Comparison of ENCODE assay signal across 8 cellular contexts in the genomic region with DNA sequence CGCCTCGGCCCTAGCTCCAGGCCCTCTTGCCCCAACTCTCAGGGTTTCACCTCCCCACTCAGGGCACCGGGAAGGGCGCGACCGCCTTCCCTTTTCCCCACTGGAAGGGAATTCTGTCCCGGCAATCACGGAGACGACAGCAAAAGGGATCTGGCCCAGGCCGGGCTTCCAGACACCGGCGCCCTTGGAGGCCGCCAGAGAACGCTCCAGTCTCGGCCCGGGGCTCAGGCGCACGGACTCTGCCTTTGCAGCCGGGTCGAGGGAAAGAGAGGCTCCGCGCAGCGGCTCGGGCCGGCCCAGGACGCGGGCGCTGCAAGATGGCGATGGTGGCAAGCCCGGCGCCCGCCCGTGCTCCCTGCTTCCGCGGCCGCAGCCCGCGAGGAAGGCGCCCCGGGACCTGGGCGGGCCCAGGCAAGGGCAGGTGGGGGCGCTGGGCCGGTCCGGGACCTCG. TPM values are rescaled to one million over a fixed set of nuclear protein-coding genes. Genes with fewer than 3 reads are reported as not detected.
DNase-seq lines count a peak whose midpoint lies in the region; ATAC-seq and TF ChIP-seq lines count a peak whose summit lies in the region.

No MANE protein-coding gene starts in this region.

- peak; percentile 27 to 62 for DNase-seq in cardiac muscle cell (ENCODE audit: low read depth in 1 of 2, low spot score in 1 of 2)
- no peak for DNase-seq in Right ventricle myocardium inferior (ENCODE audit: missing footprints)
- DNase-seq in Karpas-422: peak; percentile 79
- DNase-seq in choroid plexus epithelial cell (ENCODE audit: low read depth): peak; percentile 47
- DNase-seq in aorta: no peak
- no peak for DNase-seq in activated effector memory CD4-positive, alpha-beta T cell treated with Interleukin-2 at 50 U/mL for 16 hours
- no peak for DNase-seq in MV-4-11 (lab: John Stamatoyannopoulos, UW)

- peaks cover 14% of the 10 kb centered on the region for H3K4me1 ChIP-seq in cardiac muscle cell (ENCODE audit: low read depth)
- peaks cover 24% of the 10 kb centered on the region for H3K4me1 ChIP-seq in Karpas-422 (ENCODE audit: low read length)
- peaks cover 64% of the 10 kb centered on the region for H3K4me1 ChIP-seq in mononuclear cell (ENCODE audit: insufficient read depth, low read length)
- H3K4me1 ChIP-seq in aorta (ENCODE audit: control insufficient read depth in 1 of 2, insufficient read depth in 2 of 2, low read length in 2 of 2): peaks cover 0 to 3% of the 10 kb centered on the region in 2 donors

- peak overlapping the region; percentile 97 for H3K4me3 ChIP-seq in cardiac muscle cell
- H3K4me3 ChIP-seq in Karpas-422 (ENCODE audit: low read length): peak overlapping the region; percentile 99
- peak overlapping the region; percentile 75 for H3K4me3 ChIP-seq in choroid plexus epithelial cell (ENCODE audit: low read depth, low read length)
- peak overlapping the region; percentile 77 for H3K4me3 ChIP-seq in mononuclear cell (ENCODE audit: low read length)
- H3K4me3 ChIP-seq in aorta (ENCODE audit: low read length in 2 of 2): peak overlapping the region; percentile 76 to 82

- peak overlapping the region; percentile 99 for H3K9ac ChIP-seq in Karpas-422 (ENCODE audit: low read length)

- peaks cover 52% of the 10 kb centered on the region for H3K79me2 ChIP-seq in Karpas-422 (ENCODE audit: low read length)

- no peak for TF ChIP-seq CTCF in cardiac muscle cell (IDR thresholded peaks at IDR 0.05; ENCODE audit: low read depth, low read length)
- no peak for TF ChIP-seq CTCF in choroid plexus epithelial cell (conservative IDR thresholded peaks at IDR 0.05; ENCODE audit: low read depth, low read length)

- H3K9me2 ChIP-seq in Karpas-422 (replicated peaks; ENCODE audit: insufficient read depth, low read length): no peaks in the 10 kb centered on the region

- H3K27ac ChIP-seq in cardiac muscle cell: peak overlapping the region; percentile 95
- H3K27ac ChIP-seq in Karpas-422 (ENCODE audit: low read length): peak overlapping the region; percentile 78
- H3K27ac ChIP-seq in aorta (ENCODE audit: low read depth in 1 of 2, low read length in 2 of 2): peak overlapping the region; percentile 50 to 88

- H3K36me3 ChIP-seq in cardiac muscle cell (no peaks in the 10 kb centered on the region), Karpas-422 (ENCODE audit: insufficient read depth, low read length) (no peaks in the 10 kb centered on the region; the same call in 1 of the 2 replicates), aorta (ENCODE audit: control insufficient read depth in 1 of 2, insufficient read depth in 2 of 2, low read length in 1 of 2) (no peaks in the 10 kb centered on the region)

- H3K27me3 ChIP-seq in cardiac muscle cell (no peaks in the 10 kb centered on the region), Karpas-422 (ENCODE audit: low read length) (no peaks in the 10 kb centered on the region), mononuclear cell (ENCODE audit: insufficient read depth, low read length) (no peaks in the 10 kb centered on the region), aorta (ENCODE audit: control insufficient read depth in 1 of 2, insufficient read depth in 2 of 2, low read length in 1 of 2) (no peaks in the 10 kb centered on the region)

- whole genome bisulfite sequencing in aorta, 2 donors: 0 to 1% methylated on average over 28 to 45 of the region's 45 CpGs

- H3K4me2 ChIP-seq in Karpas-422 (ENCODE audit: low read depth, low read length, poor library complexity, severe bottlenecking): peak overlapping the region; percentile 99

- no peaks in the 10 kb centered on the region for H3K9me3 ChIP-seq in cardiac muscle cell (ENCODE audit: low read depth)
- H3K9me3 ChIP-seq in Karpas-422 (ENCODE audit: low read length): no peaks in the 10 kb centered on the region
- no peaks in the 10 kb centered on the region for H3K9me3 ChIP-seq in mononuclear cell (ENCODE audit: low read depth, low read length)
- no peaks in the 10 kb centered on the region for H3K9me3 ChIP-seq in aorta (ENCODE audit: control insufficient read depth, low read length)

- peaks cover 47% of the 10 kb centered on the region for H4K20me1 ChIP-seq in Karpas-422 (ENCODE audit: insufficient read depth, low read depth, low read length)

- ATAC-seq in Right ventricle myocardium inferior: no peak
- ATAC-seq in aorta (ENCODE audit: low FRiP score): no peak

- intact Hi-C loops in Right ventricle myocardium inferior (cut with DNase I): loop anchor here (1.0 to 5.0 kb wide), 3 partner anchors 41 to 98 kb away; a partner anchor contains a TSS
- intact Hi-C loops in aorta (cut with DNase I): loop anchor here (2.0 to 10.0 kb wide), 4 partner anchors 53 to 113 kb away; no protein-coding TSS in a partner anchor

- no peak overlapping the region for H2AFZ ChIP-seq in Karpas-422 (ENCODE audit: low read length)

RNA-seq across cellular contexts. Expression of a gene that starts 1.1 kb away (rescaled TPM):
- total RNA-seq in cardiac muscle cell: 321 and 431 TPM in 2 replicates
- polyA plus RNA-seq in cardiac muscle cell: 152 and 174 TPM in 2 replicates
- total RNA-seq in Right ventricle myocardium inferior: 121 TPM
- 86.9 and 184 TPM in 2 replicates for total RNA-seq in Karpas-422 (2014; rRNA removed; shearing (Covaris generic); ENCODE audit: low replicate concordance)
- total RNA-seq in mononuclear cell: 125 TPM
- 100 to 1,000 TPM; 111 to 145 TPM for total RNA-seq in aorta
- polyA plus RNA-seq in aorta: 10 to 100 TPM; 66.4 to 96.5 TPM

RNA-seq across cellular contexts. Expression of a gene that starts 41.9 kb away (rescaled TPM):
- total RNA-seq in cardiac muscle cell: 85.0 and 88.3 TPM in 2 replicates
- polyA plus RNA-seq in cardiac muscle cell: 70.2 and 76.8 TPM in 2 replicates
- 50.4 TPM for total RNA-seq in Right ventricle myocardium inferior
- 31.3 and 54.0 TPM in 2 replicates for total RNA-seq in Karpas-422 (2014; rRNA removed; shearing (Covaris generic); ENCODE audit: low replicate concordance)
- total RNA-seq in mononuclear cell: 33.8 TPM
- 10 to 100 TPM; 49.8 to 61.3 TPM for total RNA-seq in aorta
- 10 to 100 TPM; 32.4 to 62.0 TPM for polyA plus RNA-seq in aorta

Comparison
In these comparisons a context has a peak if more than half of its experiments do, and no peak if none do; other contexts are left out.
1. DNase-seq: peak in cardiac muscle cell (2 of 2), Karpas-422 (single experiment) and choroid plexus epithelial cell (single experiment); none in Right ventricle myocardium inferior (single experiment), aorta (0 of 2), activated effector memory CD4-positive, alpha-beta T cell treated with Interleukin-2 at 50 U/mL for 16 hours (single experiment) and MV-4-11 (single experiment).
2. Peak in every context shown above with its lines, with median percentiles within 50 percentile points of each other: H3K27ac ChIP-seq and H3K4me3 ChIP-seq.